In genomic region chr6:3136361-3136760, GRCh38 we compare ENCODE assay signal across 16 cellular contexts.
"Had no signal": no experiment of that assay in that cellular context is flagged by ENCODE, and none has a peak within 500 bp of the region (broad histone marks: within the 10 kb centered on the region; RNA-seq: fewer than 3 reads in every experiment).

No MANE protein-coding gene starts in this region.

- H3K9me3 Mint-ChIP-seq: activated CD4-positive, alpha-beta memory T cell treated with anti-CD3 and anti-CD28 coated beads for 36 hours; activated naive CD8-positive, alpha-beta T cell treated with anti-CD3 and anti-CD28 coated beads, Interleukin-2, amount 50 U/mL, for 24 hours; neural crest cell; stimulated activated naive CD8-positive, alpha-beta T cell treated with anti-CD3 and anti-CD28 coated beads, Interleukin-15, Interleukin-2, amounts not matched to agents 100 ng/mL and 50 ng/mL, for 24 hours; T-helper 2 cell treated with Interferon-gamma antibody and Interleukin-4, amounts not matched to agents 5 μg/mL and 100 μg/mL, for 36 hours had no signal

- H3K27me3 ChIP-seq: ascending aorta, cardiac muscle cell, heart left ventricle had no signal

- H3K4me3 ChIP-seq: ascending aorta, cardiac muscle cell, heart left ventricle, left ventricle myocardium inferior, thoracic aorta had no signal

- H3K27me3 Mint-ChIP-seq: activated CD4-positive, alpha-beta memory T cell treated with anti-CD3 and anti-CD28 coated beads for 36 hours; activated naive CD8-positive, alpha-beta T cell treated with anti-CD3 and anti-CD28 coated beads, Interleukin-2, amount 50 U/mL, for 24 hours; stimulated activated naive CD8-positive, alpha-beta T cell treated with anti-CD3 and anti-CD28 coated beads, Interleukin-15, Interleukin-2, amounts not matched to agents 100 ng/mL and 50 ng/mL, for 24 hours had no signal

- ATAC-seq: activated naive CD8-positive, alpha-beta T cell treated with anti-CD3 and anti-CD28 coated beads, Interleukin-2, amount 50 U/mL, for 24 hours; heart left ventricle had no signal

- H3K4me1 Mint-ChIP-seq: neural crest cell had no signal

- DNase-seq: activated CD4-positive, alpha-beta memory T cell treated with anti-CD3 and anti-CD28 coated beads for 36 hours; activated CD4-positive, CD25-positive, alpha-beta regulatory T cell treated with anti-CD3 and anti-CD28 coated beads, Interleukin-2, amount 50 U/mL, for 72 hours; activated CD8-positive, alpha-beta memory T cell treated with anti-CD3 and anti-CD28 coated beads, Interleukin-2, amount 50 U/mL, for 4 hours; activated naive CD4-positive, alpha-beta T cell treated with Interleukin-2 at 50 U/mL for 16 hours; activated naive CD8-positive, alpha-beta T cell treated with anti-CD3 and anti-CD28 coated beads, Interleukin-2, amount 50 U/mL, for 24 hours; heart left ventricle; islet precursor cell; left ventricle myocardium inferior; stimulated activated CD4-positive, alpha-beta T cell treated with anti-CD3 and anti-CD28 coated beads, Interleukin-15, amount 100 ng/mL, for 24 hours; stimulated activated CD4-positive, alpha-beta T cell treated with anti-CD3 and anti-CD28 coated beads, Interleukin-4, amount 100 ng/mL, for 24 hours had no signal

- H3K4me1 ChIP-seq: ascending aorta had no signal

- H3K27ac ChIP-seq: ascending aorta, cardiac muscle cell, heart left ventricle, left ventricle myocardium inferior, thoracic aorta had no signal

- H3K4me3 Mint-ChIP-seq: activated CD4-positive, alpha-beta memory T cell treated with anti-CD3 and anti-CD28 coated beads for 36 hours; activated naive CD8-positive, alpha-beta T cell treated with anti-CD3 and anti-CD28 coated beads, Interleukin-2, amount 50 U/mL, for 24 hours; neural crest cell; stimulated activated naive CD8-positive, alpha-beta T cell treated with anti-CD3 and anti-CD28 coated beads, Interleukin-15, Interleukin-2, amounts not matched to agents 100 ng/mL and 50 ng/mL, for 24 hours; T-helper 2 cell treated with Interferon-gamma antibody and Interleukin-4, amounts not matched to agents 5 μg/mL and 100 μg/mL, for 36 hours had no signal

- H3K9me3 ChIP-seq: ascending aorta, heart left ventricle, left ventricle myocardium inferior, thoracic aorta had no signal

- H3K27ac Mint-ChIP-seq: activated CD4-positive, alpha-beta memory T cell treated with anti-CD3 and anti-CD28 coated beads for 36 hours; activated naive CD8-positive, alpha-beta T cell treated with anti-CD3 and anti-CD28 coated beads, Interleukin-2, amount 50 U/mL, for 24 hours; stimulated activated naive CD8-positive, alpha-beta T cell treated with anti-CD3 and anti-CD28 coated beads, Interleukin-15, Interleukin-2, amounts not matched to agents 100 ng/mL and 50 ng/mL, for 24 hours; T-helper 2 cell treated with Interferon-gamma antibody and Interleukin-4, amounts not matched to agents 5 μg/mL and 100 μg/mL, for 36 hours had no signal
